In genomic region chr19:58154679-58155648, GRCh38 we compare ENCODE assay signal across 8 cellular contexts. TPM values are rescaled to one million over a fixed set of nuclear protein-coding genes. Genes with fewer than 3 reads are reported as not detected.
DNase-seq lines count a peak whose midpoint lies in the region; ATAC-seq and TF ChIP-seq lines count a peak whose summit lies in the region.

No MANE protein-coding gene starts in this region.

- POLR2A ChIA-PET in activated CD8-positive, alpha-beta T cell treated with anti-CD3 and anti-CD28 coated beads for 36 hours (lab: Charles Lee) = interaction anchor here (0.6 to 1.3 kb wide), 2 partner anchors 10 to 151 kb away, joined by 3 read pairs; no protein-coding TSS in a partner anchor

- H3K4me3 ChIP-seq in lower leg skin (ENCODE audit: low read depth, poor library complexity, severe bottlenecking) = peak overlapping the region; percentile 78

- 3 to 4% methylated on average over 54 to 58 of the region's 85 CpGs for WGBS in lower leg skin, 2 donors

- H3K9me3 Mint-ChIP-seq in activated CD8-positive, alpha-beta T cell treated with anti-CD3 and anti-CD28 coated beads for 36 hours = peaks cover 2% of the 10 kb centered on the region

- peak; percentile 92 for TF ChIP-seq CTCF in activated CD8-positive, alpha-beta T cell treated with anti-CD3 and anti-CD28 coated beads for 36 hours (IDR thresholded peaks at IDR 0.05)
- peak in 2 of 3 donors; percentile 77 to 97 for TF ChIP-seq CTCF in lower leg skin (IDR thresholded peaks at IDR 0.05)

- peaks cover 4% of the 10 kb centered on the region for H3K36me3 Mint-ChIP-seq in activated CD8-positive, alpha-beta T cell treated with anti-CD3 and anti-CD28 coated beads for 36 hours (ENCODE audit: low read depth)

- TF ChIP-seq POLR2A in lower leg skin (IDR thresholded peaks at IDR 0.05) = no peak

- H3K4me3 Mint-ChIP-seq in activated CD8-positive, alpha-beta T cell treated with anti-CD3 and anti-CD28 coated beads for 36 hours = peak overlapping the region; percentile 81

- peak; percentile 59 for ATAC-seq in GM18858 (IDR thresholded peaks at IDR 0.05; ENCODE audit: unreplicated experiment)
- ATAC-seq in HG03135 (IDR thresholded peaks at IDR 0.05; ENCODE audit: unreplicated experiment) = peak; percentile 68
- ATAC-seq in activated CD8-positive, alpha-beta T cell treated with anti-CD3 and anti-CD28 coated beads for 36 hours = peak; percentile 80

- H3K4me1 Mint-ChIP-seq in activated CD8-positive, alpha-beta T cell treated with anti-CD3 and anti-CD28 coated beads for 36 hours (ENCODE audit: low read depth) = peaks cover 9% of the 10 kb centered on the region

- no peaks in the 10 kb centered on the region for H3K27me3 Mint-ChIP-seq in activated CD8-positive, alpha-beta T cell treated with anti-CD3 and anti-CD28 coated beads for 36 hours

- CTCF ChIA-PET in activated CD8-positive, alpha-beta T cell treated with anti-CD3 and anti-CD28 coated beads for 36 hours (lab: Charles Lee) = interaction anchor here (0.7 to 2.0 kb wide), 8 partner anchors 10 to 749 kb away, joined by 3 to 6 read pairs (median 3); partner anchors contain the start of gene ZNF135

- no peak overlapping the region for H3K27ac Mint-ChIP-seq in activated CD8-positive, alpha-beta T cell treated with anti-CD3 and anti-CD28 coated beads for 36 hours

- in situ Hi-C loops in ACHN (cut with HindIII; ENCODE audit: low pct_ligation_motif_present, low pct_unique_long_range_greater_than_20kb, low sequenced_read_pairs) = no loop called here

- peak; percentile 80 for DNase-seq in ACHN
- DNase-seq in NCI-H510A (lab: John Stamatoyannopoulos, UW) = peak; percentile 75
- peak; percentile 98 for DNase-seq in activated CD8-positive, alpha-beta T cell treated with anti-CD3 and anti-CD28 coated beads for 36 hours
- peak; percentile 98 for DNase-seq in ecto neural progenitor cell (ENCODE audit: low spot score)
- peak; percentile 91 to 99 for DNase-seq in lower leg skin (ENCODE audit: low spot score in 2 of 2)
- peak; percentile 99 for DNase-seq in stimulated activated CD4-positive, alpha-beta T cell treated with anti-CD3 and anti-CD28 coated beads, Interleukin-4, amount 100 ng/mL, for 24 hours

- intact Hi-C loops in activated CD8-positive, alpha-beta T cell treated with anti-CD3 and anti-CD28 coated beads for 36 hours (cut with micrococcal nuclease) = loop anchor here (5.0 to 10.0 kb wide), 2 partner anchors 133 to 410 kb away; partner anchors contain the start of gene ZNF776
- intact Hi-C loops in lower leg skin (cut with DNase I; ENCODE audit: low total_unique reads) = loop anchor here (10.0 kb wide), 1 partner anchor 750 kb away; no protein-coding TSS in a partner anchor

RNA-seq across cellular contexts. Expression of gene ZNF329, which starts 4.4 kb away (rescaled TPM):
- total RNA-seq in activated CD8-positive, alpha-beta T cell treated with anti-CD3 and anti-CD28 coated beads for 36 hours = 1 to 10 TPM; 6.0 to 6.2 TPM
- total RNA-seq in lower leg skin = 10 to 100 TPM in 1 of 4 donors, 1 to 10 TPM in 3; 8.7 to 12.1 (median 9.2) TPM

RNA-seq across cellular contexts. Expression of gene ZNF274, which starts 27.9 kb away (rescaled TPM):
- 10 to 100 TPM; 24.0 to 25.9 TPM for total RNA-seq in activated CD8-positive, alpha-beta T cell treated with anti-CD3 and anti-CD28 coated beads for 36 hours
- total RNA-seq in lower leg skin = 10 to 100 TPM; 32.5 to 58.5 (median 34.2) TPM

RNA-seq across cellular contexts. Expression of gene ZSCAN18, which starts 56.9 kb away (rescaled TPM):
- 10 to 100 TPM; 27.0 to 31.7 TPM for total RNA-seq in activated CD8-positive, alpha-beta T cell treated with anti-CD3 and anti-CD28 coated beads for 36 hours
- 10 to 100 TPM; 35.3 to 64.3 (median 50.9) TPM for total RNA-seq in lower leg skin

Comparison
In these comparisons a context has a peak if more than half of its experiments do, and no peak if none do; other contexts are left out.
1. Peak in every context shown above with its lines: DNase-seq, ATAC-seq and H3K4me3 ChIP-seq.